ENCODE assay signal across 8 cellular contexts in the genomic region with DNA sequence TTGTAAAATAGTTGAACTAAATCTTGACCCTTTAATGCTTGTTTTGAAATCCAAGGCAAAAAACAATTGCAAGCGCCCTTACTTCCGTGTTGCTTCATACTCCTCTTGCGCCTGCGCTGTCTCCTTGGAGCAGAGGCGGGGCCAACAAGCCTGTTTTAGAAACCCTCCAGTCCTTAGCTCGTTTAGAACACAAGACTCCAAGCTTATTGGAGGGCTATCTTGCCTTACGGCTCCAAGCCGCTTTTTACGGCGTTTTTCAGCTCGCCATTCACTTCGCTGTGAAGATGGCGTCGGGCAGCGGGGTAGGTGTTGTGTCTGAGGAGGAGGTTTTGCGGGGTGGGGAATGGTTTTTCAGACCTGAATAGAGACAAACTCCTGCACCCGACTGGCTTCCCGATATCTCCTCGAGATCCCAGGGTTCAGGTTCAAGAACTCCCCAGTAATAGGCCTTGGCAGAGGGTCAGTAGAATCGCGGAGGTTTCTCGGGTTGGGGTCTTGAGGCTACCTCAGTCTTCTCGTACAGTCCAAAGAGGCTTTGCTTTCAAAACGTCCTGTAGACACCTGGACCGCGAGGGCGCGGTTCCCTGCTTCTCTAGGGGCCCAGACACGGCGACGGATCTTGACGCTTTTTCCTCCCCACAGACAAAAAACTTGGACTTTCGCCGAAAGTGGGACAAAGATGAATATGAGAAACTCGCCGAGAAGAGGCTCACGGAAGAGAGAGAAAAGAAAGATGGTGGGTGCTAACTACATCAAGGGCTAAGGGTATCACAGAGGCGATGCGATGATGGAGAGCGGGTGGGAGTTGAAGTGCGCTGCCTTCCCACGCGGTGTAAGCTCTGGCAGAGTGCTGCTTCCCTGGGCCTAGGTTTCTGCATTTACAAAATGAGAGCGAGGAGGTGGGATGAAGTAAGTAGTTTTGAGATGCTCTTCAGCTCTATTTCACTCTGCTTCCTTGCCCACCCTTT. TPM values are rescaled to one million over a fixed set of nuclear protein-coding genes. Genes with fewer than 3 reads are reported as not detected.
DNase-seq lines count a peak whose midpoint lies in the region; ATAC-seq and TF ChIP-seq lines count a peak whose summit lies in the region.

Gene ZMAT2, plus strand, starts transcription at position 271 of the 968 bp plus-strand sequence. Its CDS starts 14 bp downstream, at position 285.

- in situ Hi-C loops in GM18951 (cut with MboI; ENCODE audit: low sequenced_read_pairs, unreplicated experiment) = no loop called here

- peak; percentile 63 for TF ChIP-seq POLR2A in GM18951 (IDR thresholded peaks at IDR 0.05; ENCODE audit: extremely low read depth, insufficient read depth, insufficient read length)

- H3K27me3 Mint-ChIP-seq in activated B cell treated with CpG ODN at 0.5 μM for 24 hours (no peaks in the 10 kb centered on the region), immature natural killer cell (ENCODE audit: low read depth in 3 of 3) (peaks cover 2 to 5% (median 2%) of the 10 kb centered on the region in 3 donors)

- H3K4me3 Mint-ChIP-seq in activated B cell treated with CpG ODN at 0.5 μM for 24 hours (peak within 1 kb of the TSS; percentile 98), immature natural killer cell (peak within 1 kb of the TSS; percentile 96 to 100 (median 99))

- no peak for TF ChIP-seq CTCF in activated B cell treated with CpG ODN at 0.5 μM for 24 hours (IDR thresholded peaks at IDR 0.05)

- ATAC-seq in HG03196 (IDR thresholded peaks at IDR 0.05; ENCODE audit: unreplicated experiment) (peak; percentile 90), activated B cell treated with CpG ODN at 0.5 μM for 24 hours (ENCODE audit: low read depth) (peak; percentile 100)

- H3K4me1 Mint-ChIP-seq in activated B cell treated with CpG ODN at 0.5 μM for 24 hours (peaks cover 25% of the 10 kb centered on the region), immature natural killer cell (peaks cover 25 to 28% of the 10 kb centered on the region in 2 donors)

- CTCF ChIA-PET in activated B cell treated with CpG ODN at 0.5 μM for 24 hours (lab: Charles Lee) = interaction anchor here (0.8 to 1.7 kb wide), 3 partner anchors 9 to 461 kb away, joined by 3 to 5 read pairs (median 3); partner anchors contain the start of genes HARS1 and HARS2

- DNase-seq in AG08395 (ENCODE audit: low spot score) = peak; percentile 99
- peak; percentile 98 for DNase-seq in NCI-H345 (lab: John Stamatoyannopoulos, UW)
- DNase-seq in activated B cell treated with CpG ODN at 0.5 μM for 24 hours = peak; percentile 77
- peak; percentile 42 to 98 (median 92) for DNase-seq in caudate nucleus (lab: John Stamatoyannopoulos, UW)
- DNase-seq in immature natural killer cell = peak; percentile 91 to 94 (median 93)
- peak; percentile 91 for DNase-seq in smooth muscle cell of the brain vasculature (ENCODE audit: low read depth, low spot score)

- POLR2A ChIA-PET in activated B cell treated with CpG ODN at 0.5 μM for 24 hours (lab: Charles Lee) = interaction anchor here (0.5 to 2.1 kb wide), 14 partner anchors 9 to 620 kb away, joined by 3 to 32 read pairs (median 6); partner anchors contain the start of genes ANKHD1, HARS1, HARS2 and IK

- intact Hi-C loops in activated B cell treated with CpG ODN at 0.5 μM for 24 hours (cut with micrococcal nuclease) = loop anchor here (1.0 to 2.0 kb wide), 4 partner anchors 9 to 299 kb away; partner anchors contain the start of genes ANKHD1, HARS1, HARS2 and WDR55

- H3K27ac Mint-ChIP-seq in activated B cell treated with CpG ODN at 0.5 μM for 24 hours = peak within 1 kb of the TSS; percentile 92
- H3K27ac Mint-ChIP-seq in immature natural killer cell = peak within 1 kb of the TSS; percentile 95 to 98 (median 98)

- peaks cover 87% of the 10 kb centered on the region for H3K36me3 Mint-ChIP-seq in activated B cell treated with CpG ODN at 0.5 μM for 24 hours (ENCODE audit: low read depth)
- H3K36me3 Mint-ChIP-seq in immature natural killer cell = peaks cover 42 to 60% (median 47%) of the 10 kb centered on the region in 3 donors

- no peaks in the 10 kb centered on the region for H3K9me3 Mint-ChIP-seq in activated B cell treated with CpG ODN at 0.5 μM for 24 hours
- no peaks in the 10 kb centered on the region for H3K9me3 Mint-ChIP-seq in immature natural killer cell

- H3K27ac ChIP-seq in caudate nucleus (ENCODE audit: low read depth, low read length) = peak within 1 kb of the TSS; percentile 72

RNA-seq across cellular contexts. Expression of gene ZMAT2, which starts in this region (rescaled TPM):
- total RNA-seq in activated B cell treated with CpG ODN at 0.5 μM for 24 hours = 67.8 and 70.2 TPM in 2 replicates
- 10 to 100 TPM; 76.7 to 83.7 (median 78.3) TPM for polyA plus RNA-seq in immature natural killer cell

Comparison
In these comparisons a context has a peak if more than half of its experiments do, and no peak if none do; other contexts are left out.
1. Peak in every context shown above with its lines: DNase-seq, ATAC-seq and H3K27ac ChIP-seq.